17 cellular contexts compared by ENCODE assay signal in genomic region chr7:28745351-28745750, GRCh38.
DNase-seq lines count a peak whose midpoint lies in the region; ATAC-seq and TF ChIP-seq lines count a peak whose summit lies in the region.
"Had no signal": no experiment of that assay in that cellular context is flagged by ENCODE, and none has a peak within 500 bp of the region (broad histone marks: within the 10 kb centered on the region; RNA-seq: fewer than 3 reads in every experiment).

No MANE protein-coding gene starts in this region.

- H3K4me1 Mint-ChIP-seq in T-helper 17 cell: no peaks in the 10 kb centered on the region

- DNase-seq in cerebellar cortex (ENCODE audit: low spot score): peak; percentile 25
- peak; percentile 29 to 45 for DNase-seq in heart right ventricle
- DNase-seq in myocyte (ENCODE audit: low read depth): peak; percentile 34
- no peak for DNase-seq in upper lobe of right lung
- DNase-seq in ascending aorta (ENCODE audit: low spot score in 2 of 2): no peak
- no peak for DNase-seq in T-helper 17 cell
- DNase-seq: Caco-2, DMS153, H9, Kasumi-1, NCI-H1105 treated with DMSO at 0.1 percent for 48 hours, NCI-H187, NCI-H526 treated with DMSO at 0.1 percent for 48 hours, OCI-M1 had no signal

- peak overlapping the region in 3 of 10 donors; percentile 15 to 56 (median 31) for H3K27ac ChIP-seq in heart right ventricle
- H3K27ac ChIP-seq in upper lobe of right lung: no peak overlapping the region
- H3K27ac ChIP-seq in ascending aorta: no peak overlapping the region
- H3K27ac ChIP-seq: HL-60 had no signal

- H3K4me1 ChIP-seq in heart right ventricle (peaks cover 2 to 44% (median 25%) of the 10 kb centered on the region in 9 donors), upper lobe of right lung (no peaks in the 10 kb centered on the region), ascending aorta (no peaks in the 10 kb centered on the region)
- H3K4me1 ChIP-seq: Caco-2 had no signal

- no peaks in the 10 kb centered on the region for H3K36me3 ChIP-seq in heart right ventricle
- no peaks in the 10 kb centered on the region for H3K36me3 ChIP-seq in upper lobe of right lung
- no peaks in the 10 kb centered on the region for H3K36me3 ChIP-seq in ascending aorta

- H3K9me3 ChIP-seq in heart right ventricle (no peaks in the 10 kb centered on the region), upper lobe of right lung (no peaks in the 10 kb centered on the region), ascending aorta (no peaks in the 10 kb centered on the region), T-helper 17 cell (ENCODE audit: control insufficient read depth, low read length, poor library complexity, severe bottlenecking) (no peaks in the 10 kb centered on the region)
- H3K9me3 ChIP-seq: Caco-2 had no signal

- H3K36me3 Mint-ChIP-seq in T-helper 17 cell (ENCODE audit: low read depth): no peaks in the 10 kb centered on the region
- H3K36me3 Mint-ChIP-seq: IgD-negative memory B cell had no signal

- ATAC-seq in heart right ventricle (peak; percentile 43 to 95 (median 88)), upper lobe of right lung (peak; percentile 22), GM18858 (IDR thresholded peaks at IDR 0.05; ENCODE audit: unreplicated experiment) (no peak), T-helper 17 cell (no peak)

- H3K4me3 ChIP-seq in heart right ventricle (no peak overlapping the region), upper lobe of right lung (no peak overlapping the region), ascending aorta (no peak overlapping the region)

- TF ChIP-seq CTCF in heart right ventricle (IDR thresholded peaks at IDR 0.05) (no peak), upper lobe of right lung (IDR thresholded peaks at IDR 0.05) (no peak), ascending aorta (IDR thresholded peaks at IDR 0.05) (no peak)

- H3K27ac Mint-ChIP-seq in T-helper 17 cell: no peak overlapping the region
- H3K27ac Mint-ChIP-seq: H9, IgD-negative memory B cell had no signal

- 53 to 58% methylated on average over 3 of the region's 3 CpGs for WGBS in heart right ventricle, 2 donors

- peaks cover 19% of the 10 kb centered on the region for H3K27me3 Mint-ChIP-seq in T-helper 17 cell

- intact Hi-C loops in heart right ventricle (cut with DNase I) (loop anchor here in 1 of 10 donors (5.0 kb wide), 1 partner anchor 58 kb away; no protein-coding TSS in a partner anchor), upper lobe of right lung (cut with DNase I) (no loop called here), ascending aorta (cut with DNase I) (no loop called here)

- no peaks in the 10 kb centered on the region for H3K27me3 ChIP-seq in heart right ventricle
- no peaks in the 10 kb centered on the region for H3K27me3 ChIP-seq in upper lobe of right lung
- no peaks in the 10 kb centered on the region for H3K27me3 ChIP-seq in ascending aorta

- H3K4me3 Mint-ChIP-seq in T-helper 17 cell: no peak overlapping the region
- H3K4me3 Mint-ChIP-seq: H9, IgD-negative memory B cell had no signal

Comparison
In these comparisons a context has a peak if more than half of its experiments do, and no peak if none do; other contexts are left out.
1. DNase-seq: peak in cerebellar cortex (single experiment), heart right ventricle (2 of 2) and myocyte (single experiment); none in upper lobe of right lung (single experiment), ascending aorta (0 of 2) and T-helper 17 cell (0 of 3).
2. ATAC-seq: peak in heart right ventricle (8 of 8) and upper lobe of right lung (single experiment); none in GM18858 (single experiment) and T-helper 17 cell (single experiment).